In genomic region chr10:123886292-123886691, GRCh38 we compare ENCODE assay signal across 18 cellular contexts. TPM values are rescaled to one million over a fixed set of nuclear protein-coding genes. Genes with fewer than 3 reads are reported as not detected.
DNase-seq lines count a peak whose midpoint lies in the region; ATAC-seq and TF ChIP-seq lines count a peak whose summit lies in the region.
"Had no signal": no experiment of that assay in that cellular context is flagged by ENCODE, and none has a peak within 500 bp of the region (broad histone marks: within the 10 kb centered on the region; RNA-seq: fewer than 3 reads in every experiment).

No MANE protein-coding gene starts in this region.

- no peak overlapping the region for H3K4me3 ChIP-seq in osteoblast (ENCODE audit: insufficient read depth, low read length)
- no peak overlapping the region for H3K4me3 ChIP-seq in thoracic aorta
- H3K4me3 ChIP-seq: HAP-1, MG63 had no signal

- no peaks in the 10 kb centered on the region for H4K20me1 ChIP-seq in osteoblast (ENCODE audit: insufficient read depth, low read length)

- H3K27me3 ChIP-seq in osteoblast (ENCODE audit: insufficient read depth, low read length) (peaks cover 7% of the 10 kb centered on the region), thoracic aorta (replicated peaks; ENCODE audit: insufficient read depth) (no peaks in the 10 kb centered on the region)

- H3K9me3 ChIP-seq in osteoblast (ENCODE audit: low read depth, low read length) (no peaks in the 10 kb centered on the region), thoracic aorta (no peaks in the 10 kb centered on the region)
- H3K9me3 ChIP-seq: HAP-1, MG63 had no signal

- no peak overlapping the region for H3K4me2 ChIP-seq in osteoblast (ENCODE audit: insufficient read depth, low read length)

- H3K36me3 ChIP-seq in osteoblast (ENCODE audit: insufficient read depth, low read length), result no peaks in the 10 kb centered on the region
- no peaks in the 10 kb centered on the region for H3K36me3 ChIP-seq in thoracic aorta
- H3K36me3 ChIP-seq: HAP-1, MG63 had no signal

- H3K4me1 ChIP-seq in osteoblast (ENCODE audit: insufficient read depth, low read length), result no peaks in the 10 kb centered on the region
- H3K4me1 ChIP-seq in thoracic aorta (ENCODE audit: control insufficient read depth in 1 of 2, low read depth in 2 of 2), result peaks cover 58 to 83% of the 10 kb centered on the region in 2 donors
- H3K4me1 ChIP-seq: HAP-1 had no signal

- DNase-seq in COLO829 (ENCODE audit: low spot score), result peak; percentile 8
- peak; percentile 80 for DNase-seq in foreskin melanocyte
- DNase-seq in osteoblast (ENCODE audit: insufficient read length, low spot score, missing footprints), result peak; percentile 13
- DNase-seq in thoracic aorta (ENCODE audit: low spot score), result no peak
- no peak for DNase-seq in EL
- DNase-seq in retina, result no peak
- DNase-seq: 8988T, COR-L47, DMS153, MG63, NCI-H1105 treated with DMSO at 0.1 percent for 48 hours, NCI-H187, NCI-H2171 treated with DMSO at 0.1 percent for 48 hours, NCI-H82 had no signal

- H2AFZ ChIP-seq in osteoblast (ENCODE audit: low read length), result no peak overlapping the region

- ATAC-seq in thoracic aorta (ENCODE audit: insufficient number of reproducible peaks, low FRiP score, low read depth), result no peak
- no peak for ATAC-seq in esophagus mucosa
- no peak for ATAC-seq in GM18868 (IDR thresholded peaks at IDR 0.05; ENCODE audit: unreplicated experiment)
- ATAC-seq: Right ventricle myocardium inferior had no signal

- H3K27ac ChIP-seq in osteoblast (ENCODE audit: low read depth, low read length), result no peak overlapping the region
- H3K27ac ChIP-seq in thoracic aorta, result peak overlapping the region; percentile 52 to 99

- no peaks in the 10 kb centered on the region for H3K79me2 ChIP-seq in osteoblast (ENCODE audit: insufficient read depth, low read length)

- no peak for TF ChIP-seq CTCF in osteoblast (IDR thresholded peaks at IDR 0.05; ENCODE audit: extremely low read depth, low read depth, low read length)
- no peak for TF ChIP-seq CTCF in thoracic aorta (IDR thresholded peaks at IDR 0.05)

RNA-seq across cellular contexts. Expression of gene CPXM2, which starts 5.3 kb away (rescaled TPM):
- total RNA-seq in osteoblast (under 0.01 and 0.36 TPM in 2 replicates), thoracic aorta (100 to 1,000 TPM; 275 to 348 TPM), esophagus mucosa (3.3 TPM)

Comparison
In these comparisons a context has a peak if more than half of its experiments do, and no peak if none do; other contexts are left out.
1. DNase-seq: peak in COLO829 (single experiment), foreskin melanocyte (single experiment) and osteoblast (single experiment); none in thoracic aorta (single experiment), EL (single experiment) and retina (single experiment).
2. RNA of gene CPXM2, which starts 5.3 kb away (total RNA-seq): 275 to 348 TPM in thoracic aorta; 3.3 TPM in esophagus mucosa (single experiment) and under 0.01 to 0.36 TPM in osteoblast; every median in the first group is over 10 times any median in the second.